Comparison of ENCODE assay signal across 13 cellular contexts in genomic region chr5:156913355-156913718, GRCh38. TPM values are rescaled to one million over a fixed set of nuclear protein-coding genes. Genes with fewer than 3 reads are reported as not detected.
DNase-seq lines count a peak whose midpoint lies in the region; ATAC-seq and TF ChIP-seq lines count a peak whose summit lies in the region.
"Had no signal": no experiment of that assay in that cellular context is flagged by ENCODE, and none has a peak within 500 bp of the region (broad histone marks: within the 10 kb centered on the region; RNA-seq: fewer than 3 reads in every experiment).

No MANE protein-coding gene starts in this region.

- TSS peak; percentile 88 for BruUV-seq in OCI-LY7 (replicated peaks; lab: Mats Ljungman, UMichigan)

- peak overlapping the region; percentile 45; the same call in 1 of the 2 replicates for H2AFZ ChIP-seq in OCI-LY7 (ENCODE audit: low read length)

- H3K4me3 ChIP-seq in OCI-LY7 (ENCODE audit: low read depth, low read length, poor library complexity, severe bottlenecking) (peak overlapping the region; percentile 51), left lung (no peak overlapping the region)
- H3K4me3 ChIP-seq: psoas muscle, uterus had no signal

- H3K27me3 ChIP-seq in left lung = no peaks in the 10 kb centered on the region
- H3K27me3 ChIP-seq: uterus had no signal

- H3K79me2 ChIP-seq in OCI-LY7 (ENCODE audit: insufficient read depth, low read depth, low read length) = no peaks in the 10 kb centered on the region

- no peak for DNase-seq in activated naive CD4-positive, alpha-beta T cell treated with anti-CD3 and anti-CD28 coated beads, Interleukin-2, amount 10 ng/mL, durations not matched to agents 7 days and 5 days
- DNase-seq in activated naive CD4-positive, alpha-beta T cell treated with anti-CD3 and anti-CD28 coated beads, Interleukin-2, amount 50 U/mL, for 16 hours = no peak
- no peak for DNase-seq in OCI-LY7 (ENCODE audit: low spot score)
- no peak for DNase-seq in effector memory CD8-positive, alpha-beta T cell
- no peak for DNase-seq in stimulated activated naive CD8-positive, alpha-beta T cell treated with anti-CD3 and anti-CD28 coated beads, Interleukin-15, amount 100 ng/mL, for 72 hours
- DNase-seq in NCI-H2227 (lab: John Stamatoyannopoulos, UW; ENCODE audit: unreplicated experiment) = no peak
- no peak for DNase-seq in NCI-H146 treated with DMSO at 0.1 percent for 48 hours (lab: John Stamatoyannopoulos, UW; ENCODE audit: unreplicated experiment)
- no peak for DNase-seq in left lung
- DNase-seq: KG1, psoas muscle, SHP77 treated with DMSO at 0.1 percent for 48 hours, uterus had no signal

- TF ChIP-seq CTCF in OCI-LY7 (conservative IDR thresholded peaks at IDR 0.05; ENCODE audit: low read length) = no peak
- no peak for TF ChIP-seq CTCF in left lung (IDR thresholded peaks at IDR 0.05)

- intact Hi-C loops in OCI-LY7 (cut with micrococcal nuclease; ENCODE audit: unreplicated experiment) = loop anchor here (1.0 kb wide), 1 partner anchor 20 kb away; no protein-coding TSS in a partner anchor
- intact Hi-C loops in left lung (cut with DNase I) = no loop called here

- H3K9me2 ChIP-seq in OCI-LY7 (ENCODE audit: insufficient read depth, low read length) = no peaks in the 10 kb centered on the region

- peaks cover 8% of the 10 kb centered on the region; the same call in 1 of the 2 replicates for H3K36me3 ChIP-seq in OCI-LY7 (ENCODE audit: insufficient read depth, low read length)
- H3K36me3 ChIP-seq in left lung = no peaks in the 10 kb centered on the region
- H3K36me3 ChIP-seq: uterus had no signal

- peaks cover 33% of the 10 kb centered on the region for H3K9me3 Mint-ChIP-seq in activated naive CD4-positive, alpha-beta T cell treated with anti-CD3 and anti-CD28 coated beads, Interleukin-2, amount 10 ng/mL, durations not matched to agents 7 days and 5 days
- peaks cover 0 to 2% of the 10 kb centered on the region in 2 donors for H3K9me3 Mint-ChIP-seq in effector memory CD8-positive, alpha-beta T cell
- H3K9me3 Mint-ChIP-seq in stimulated activated naive CD8-positive, alpha-beta T cell treated with anti-CD3 and anti-CD28 coated beads, Interleukin-15, amount 100 ng/mL, for 72 hours = peaks cover 19 to 22% of the 10 kb centered on the region in 2 donors
- H3K9me3 Mint-ChIP-seq: brain had no signal

- H3K9me3 ChIP-seq in OCI-LY7 (ENCODE audit: low read length) (no peaks in the 10 kb centered on the region; the same call in 1 of the 2 replicates), left lung (no peaks in the 10 kb centered on the region)
- H3K9me3 ChIP-seq: psoas muscle, uterus had no signal

- H3K4me1 Mint-ChIP-seq in activated naive CD4-positive, alpha-beta T cell treated with anti-CD3 and anti-CD28 coated beads, Interleukin-2, amount 10 ng/mL, durations not matched to agents 7 days and 5 days = peaks cover 66% of the 10 kb centered on the region
- peaks cover 29 to 50% of the 10 kb centered on the region in 2 donors for H3K4me1 Mint-ChIP-seq in effector memory CD8-positive, alpha-beta T cell (ENCODE audit: low read depth in 2 of 2)
- H3K4me1 Mint-ChIP-seq in stimulated activated naive CD8-positive, alpha-beta T cell treated with anti-CD3 and anti-CD28 coated beads, Interleukin-15, amount 100 ng/mL, for 72 hours = peaks cover 51% of the 10 kb centered on the region

- no peak for ATAC-seq in effector memory CD8-positive, alpha-beta T cell (replicated peaks)
- ATAC-seq in stimulated activated naive CD8-positive, alpha-beta T cell treated with anti-CD3 and anti-CD28 coated beads, Interleukin-15, amount 100 ng/mL, for 72 hours = no peak
- no peak for ATAC-seq in left lung
- ATAC-seq: psoas muscle had no signal

- POLR2A ChIA-PET in OCI-LY7 (lab: Charles Lee) = interaction anchor here (0.5 to 11.8 kb wide), 11 partner anchors 9 to 816 kb away, joined by 3 to 271 read pairs (median 18); no protein-coding TSS in a partner anchor

- H3K27me3 Mint-ChIP-seq in activated naive CD4-positive, alpha-beta T cell treated with anti-CD3 and anti-CD28 coated beads, Interleukin-2, amount 10 ng/mL, durations not matched to agents 7 days and 5 days = no peaks in the 10 kb centered on the region
- H3K27me3 Mint-ChIP-seq in effector memory CD8-positive, alpha-beta T cell = no peaks in the 10 kb centered on the region
- H3K27me3 Mint-ChIP-seq in stimulated activated naive CD8-positive, alpha-beta T cell treated with anti-CD3 and anti-CD28 coated beads, Interleukin-15, amount 100 ng/mL, for 72 hours = no peaks in the 10 kb centered on the region
- H3K27me3 Mint-ChIP-seq: brain had no signal

- H3K4me1 ChIP-seq in OCI-LY7 (ENCODE audit: insufficient read depth, low read length, poor library complexity, severe bottlenecking) = peaks cover 90% of the 10 kb centered on the region
- H3K4me1 ChIP-seq in left lung = no peaks in the 10 kb centered on the region
- H3K4me1 ChIP-seq: psoas muscle, uterus had no signal

- no peaks in the 10 kb centered on the region for H4K20me1 ChIP-seq in OCI-LY7 (ENCODE audit: insufficient read depth, low read length)

- no peak overlapping the region for H3K4me3 Mint-ChIP-seq in activated naive CD4-positive, alpha-beta T cell treated with anti-CD3 and anti-CD28 coated beads, Interleukin-2, amount 10 ng/mL, durations not matched to agents 7 days and 5 days
- peak overlapping the region; percentile 67 to 81 for H3K4me3 Mint-ChIP-seq in effector memory CD8-positive, alpha-beta T cell
- H3K4me3 Mint-ChIP-seq in stimulated activated naive CD8-positive, alpha-beta T cell treated with anti-CD3 and anti-CD28 coated beads, Interleukin-15, amount 100 ng/mL, for 72 hours = peak overlapping the region; percentile 14 to 32
- H3K4me3 Mint-ChIP-seq: brain had no signal

- peak overlapping the region; percentile 99 for H3K27ac Mint-ChIP-seq in activated naive CD4-positive, alpha-beta T cell treated with anti-CD3 and anti-CD28 coated beads, Interleukin-2, amount 10 ng/mL, durations not matched to agents 7 days and 5 days
- peak overlapping the region; percentile 88 to 95 for H3K27ac Mint-ChIP-seq in effector memory CD8-positive, alpha-beta T cell
- peak overlapping the region; percentile 92 to 94 for H3K27ac Mint-ChIP-seq in stimulated activated naive CD8-positive, alpha-beta T cell treated with anti-CD3 and anti-CD28 coated beads, Interleukin-15, amount 100 ng/mL, for 72 hours
- H3K27ac Mint-ChIP-seq: brain had no signal

- H3K36me3 Mint-ChIP-seq in activated naive CD4-positive, alpha-beta T cell treated with anti-CD3 and anti-CD28 coated beads, Interleukin-2, amount 10 ng/mL, durations not matched to agents 7 days and 5 days = peaks cover 54% of the 10 kb centered on the region
- H3K36me3 Mint-ChIP-seq in effector memory CD8-positive, alpha-beta T cell (ENCODE audit: insufficient read depth) = peaks cover 2% of the 10 kb centered on the region
- H3K36me3 Mint-ChIP-seq: brain had no signal

- peak overlapping the region; percentile 95 for H3K27ac ChIP-seq in OCI-LY7 (ENCODE audit: low read depth, low read length, poor library complexity, severe bottlenecking)
- no peak overlapping the region for H3K27ac ChIP-seq in left lung
- H3K27ac ChIP-seq: psoas muscle, uterus had no signal

- CTCF ChIA-PET in activated naive CD4-positive, alpha-beta T cell treated with anti-CD3 and anti-CD28 coated beads, Interleukin-2, amount 10 ng/mL, durations not matched to agents 7 days and 5 days (lab: Charles Lee) = interaction anchor here (0.8 to 1.7 kb wide), 6 partner anchors 10 to 219 kb away, joined by 3 to 5 read pairs (median 3); partner anchors contain the start of gene HAVCR2
- CTCF ChIA-PET in OCI-LY7 (lab: Charles Lee; ENCODE audit: unreplicated experiment) = interaction anchor here (1.3 to 1.6 kb wide), 2 partner anchors 13 to 24 kb away, joined by 3 to 9 read pairs; no protein-coding TSS in a partner anchor

- peak overlapping the region; percentile 76 for H3K4me2 ChIP-seq in OCI-LY7 (ENCODE audit: low read length)

RNA-seq across cellular contexts. Expression of gene TIMD4, which starts 49.7 kb away (rescaled TPM):
- total RNA-seq in OCI-LY7 (2014; rRNA removed; shearing (Covaris generic)) = 0.82 and 1.1 TPM in 2 replicates
- total RNA-seq in OCI-LY7 (2022) (0.50 and 1.3 TPM in 2 replicates), left lung (under 1 TPM in 1 of 2 donors, not detected in 1; 0.32 TPM)
